Comparison of ENCODE assay signal across 15 cellular contexts in genomic region chr6:31216208-31216898, GRCh38. TPM values are rescaled to one million over a fixed set of nuclear protein-coding genes. Genes with fewer than 3 reads are reported as not detected.
DNase-seq lines count a peak whose midpoint lies in the region; ATAC-seq and TF ChIP-seq lines count a peak whose summit lies in the region.
"Had no signal": no experiment of that assay in that cellular context is flagged by ENCODE, and none has a peak within 500 bp of the region (broad histone marks: within the 10 kb centered on the region; RNA-seq: fewer than 3 reads in every experiment).

No MANE protein-coding gene starts in this region.

- ATAC-seq in natural killer cell = peak in 2 of 3 donors; percentile 18 to 56
- no peak for ATAC-seq in HG03442 (IDR thresholded peaks at IDR 0.05; ENCODE audit: unreplicated experiment)

- no peaks in the 10 kb centered on the region for H3K9me2 ChIP-seq in DOHH2 (replicated peaks; ENCODE audit: control insufficient read depth, low read length)

- intact Hi-C loops in dendritic cell treated with granulocyte-macrophage colony-stimulating factor and Interleukin-4, amounts not matched to agents 40 ng/mL and 50 ng/mL, for 4 days (cut with micrococcal nuclease) = loop anchor here (5.0 kb wide), 1 partner anchor 56 kb away; the partner anchor contains the start of gene HLA-C
- intact Hi-C loops in natural killer cell (cut with micrococcal nuclease) = no loop called here
- intact Hi-C loops in Caco-2 (cut with micrococcal nuclease; ENCODE audit: unreplicated experiment) = no loop called here
- intact Hi-C loops in testis (cut with DNase I; ENCODE audit: low total_unique reads) = no loop called here

- BruUV-seq in Caco-2 (replicated peaks; lab: Mats Ljungman, UMichigan) = no TSS peak

- no peaks in the 10 kb centered on the region for H3K79me2 ChIP-seq in DOHH2 (ENCODE audit: control insufficient read depth, low read length)

- WGBS in testis, 2 donors = 88 to 89% methylated on average over 7 of the region's 7 CpGs

- peaks cover 13% of the 10 kb centered on the region for H3K4me1 Mint-ChIP-seq in dendritic cell treated with granulocyte-macrophage colony-stimulating factor and Interleukin-4, amounts not matched to agents 40 ng/mL and 50 ng/mL, for 4 days (ENCODE audit: low read depth)
- H3K4me1 Mint-ChIP-seq in natural killer cell = peaks cover 0 to 5% of the 10 kb centered on the region in 2 donors
- H3K4me1 Mint-ChIP-seq in Caco-2 (ENCODE audit: low read depth, unreplicated experiment) = no peaks in the 10 kb centered on the region

- H3K36me3 Mint-ChIP-seq in dendritic cell treated with granulocyte-macrophage colony-stimulating factor and Interleukin-4, amounts not matched to agents 40 ng/mL and 50 ng/mL, for 4 days (ENCODE audit: low read depth) = peaks cover 12% of the 10 kb centered on the region
- no peaks in the 10 kb centered on the region for H3K36me3 Mint-ChIP-seq in natural killer cell
- no peaks in the 10 kb centered on the region for H3K36me3 Mint-ChIP-seq in Caco-2 (ENCODE audit: insufficient read depth, unreplicated experiment)

- H3K27ac ChIP-seq in DOHH2 (ENCODE audit: low read depth, low read length) (peak overlapping the region; percentile 4; the same call in 1 of the 2 replicates), testis (no peak overlapping the region)
- H3K27ac ChIP-seq: cardiac muscle cell, SJSA1 had no signal

- H3K27me3 ChIP-seq in DOHH2 (ENCODE audit: control insufficient read depth, low read length) = no peaks in the 10 kb centered on the region
- no peaks in the 10 kb centered on the region for H3K27me3 ChIP-seq in Caco-2 (replicated peaks; ENCODE audit: control insufficient read depth, insufficient read depth, low read length)
- no peaks in the 10 kb centered on the region for H3K27me3 ChIP-seq in testis
- H3K27me3 ChIP-seq: cardiac muscle cell had no signal

- H3K36me3 ChIP-seq in DOHH2 (ENCODE audit: control insufficient read depth, low read length) = no peaks in the 10 kb centered on the region
- H3K36me3 ChIP-seq in Caco-2 (ENCODE audit: control insufficient read depth, insufficient read depth, low read length) = no peaks in the 10 kb centered on the region
- H3K36me3 ChIP-seq in testis (ENCODE audit: low read depth, missing control alignments) = no peaks in the 10 kb centered on the region
- H3K36me3 ChIP-seq: cardiac muscle cell, SJSA1 had no signal

- peaks cover 23% of the 10 kb centered on the region for H3K9me3 Mint-ChIP-seq in dendritic cell treated with granulocyte-macrophage colony-stimulating factor and Interleukin-4, amounts not matched to agents 40 ng/mL and 50 ng/mL, for 4 days
- H3K9me3 Mint-ChIP-seq in natural killer cell (peaks cover 0 to 2% of the 10 kb centered on the region in 2 donors), Caco-2 (ENCODE audit: unreplicated experiment) (no peaks in the 10 kb centered on the region)

- DNase-seq in NB4 (ENCODE audit: low read depth) (peak; percentile 58), natural killer cell (no peak), Caco-2 (no peak), G401 (ENCODE audit: low spot score) (no peak), testis (no peak)
- DNase-seq: activated CD4-positive, alpha-beta T cell treated with anti-CD3 and anti-CD28 coated beads, Interleukin-2, amount 10 ng/mL, durations not matched to agents 7 days and 5 days; activated effector memory CD4-positive, alpha-beta T cell treated with anti-CD3 and anti-CD28 coated beads, Interleukin-2, amount 50 U/mL, for 16 hours; NCI-H345; stimulated activated naive CD4-positive, alpha-beta T cell treated with Interleukin-2 at 50 U/mL for 16 hours had no signal

- no peaks in the 10 kb centered on the region for H3K27me3 Mint-ChIP-seq in dendritic cell treated with granulocyte-macrophage colony-stimulating factor and Interleukin-4, amounts not matched to agents 40 ng/mL and 50 ng/mL, for 4 days
- H3K27me3 Mint-ChIP-seq in natural killer cell (ENCODE audit: low read depth in 2 of 2) = peaks cover 3 to 6% of the 10 kb centered on the region in 2 donors
- H3K27me3 Mint-ChIP-seq in Caco-2 (ENCODE audit: insufficient read depth, unreplicated experiment) = no peaks in the 10 kb centered on the region

- peak overlapping the region; percentile 31 for H3K4me2 ChIP-seq in DOHH2 (ENCODE audit: low read length)

- POLR2A ChIA-PET in Caco-2 (lab: Charles Lee) = no interaction called here

- CTCF ChIA-PET in Caco-2 (lab: Charles Lee) = no interaction called here

- H3K4me1 ChIP-seq in DOHH2 (ENCODE audit: control insufficient read depth, low read length) (peaks cover 18% of the 10 kb centered on the region), Caco-2 (no peaks in the 10 kb centered on the region), testis (no peaks in the 10 kb centered on the region)
- H3K4me1 ChIP-seq: SJSA1 had no signal

- peak overlapping the region; percentile 9 for H3K4me3 Mint-ChIP-seq in dendritic cell treated with granulocyte-macrophage colony-stimulating factor and Interleukin-4, amounts not matched to agents 40 ng/mL and 50 ng/mL, for 4 days
- H3K4me3 Mint-ChIP-seq in natural killer cell (no peak overlapping the region), Caco-2 (ENCODE audit: unreplicated experiment) (no peak overlapping the region)
- H3K4me3 Mint-ChIP-seq: activated CD4-positive, alpha-beta T cell treated with anti-CD3 and anti-CD28 coated beads, Interleukin-2, amount 10 ng/mL, durations not matched to agents 7 days and 5 days had no signal

- H3F3A ChIP-seq in DOHH2 (ENCODE audit: control insufficient read depth, insufficient read depth) = no peaks in the 10 kb centered on the region

- TF ChIP-seq POLR2A in NB4 (IDR thresholded peaks at IDR 0.05; ENCODE audit: extremely low read depth, insufficient read length) (peak; percentile 55), testis (IDR thresholded peaks at IDR 0.05) (no peak)

- H4K20me1 ChIP-seq in DOHH2 (ENCODE audit: control insufficient read depth, insufficient read depth, low read depth, low read length) = no peaks in the 10 kb centered on the region

- H3K9me3 ChIP-seq in DOHH2 (ENCODE audit: control insufficient read depth, insufficient read depth, low read length) (peaks cover 4% of the 10 kb centered on the region; the same call in 1 of the 2 replicates), Caco-2 (no peaks in the 10 kb centered on the region), testis (no peaks in the 10 kb centered on the region)
- H3K9me3 ChIP-seq: SJSA1 had no signal

- H3K4me3 ChIP-seq in DOHH2 (ENCODE audit: low read length) (peak overlapping the region; percentile 29), NB4 (ENCODE audit: low read depth, low read length) (no peak overlapping the region), Caco-2 (ENCODE audit: low read depth, low read length) (no peak overlapping the region), testis (no peak overlapping the region)
- H3K4me3 ChIP-seq: cardiac muscle cell, SJSA1 had no signal

- TF ChIP-seq CTCF in DOHH2 (IDR thresholded peaks at IDR 0.05; ENCODE audit: low read depth, low read length, poor library complexity, severe bottlenecking) = no peak
- TF ChIP-seq CTCF in NB4 (IDR thresholded peaks at IDR 0.05; ENCODE audit: low read depth, low read length) = no peak
- no peak for TF ChIP-seq CTCF in natural killer cell (IDR thresholded peaks at IDR 0.05)
- TF ChIP-seq CTCF in Caco-2 (IDR thresholded peaks at IDR 0.05; ENCODE audit: insufficient read depth in 1 of 2, low read depth in 1 of 2, low read length in 1 of 2, severe bottlenecking in 1 of 2, unreplicated experiment in 1 of 2) = no peak
- TF ChIP-seq CTCF in testis (IDR thresholded peaks at IDR 0.05) = no peak

- in situ Hi-C loops in G401 (cut with HindIII; ENCODE audit: low sequenced_read_pairs) = no loop called here

- peak overlapping the region; percentile 95 for H3K27ac Mint-ChIP-seq in dendritic cell treated with granulocyte-macrophage colony-stimulating factor and Interleukin-4, amounts not matched to agents 40 ng/mL and 50 ng/mL, for 4 days
- H3K27ac Mint-ChIP-seq in natural killer cell (no peak overlapping the region), Caco-2 (ENCODE audit: unreplicated experiment) (no peak overlapping the region)
- H3K27ac Mint-ChIP-seq: activated CD4-positive, alpha-beta T cell treated with anti-CD3 and anti-CD28 coated beads, Interleukin-2, amount 10 ng/mL, durations not matched to agents 7 days and 5 days had no signal

RNA-seq across cellular contexts. Expression of gene POU5F1, which starts 45.9 kb away (rescaled TPM):
- total RNA-seq in natural killer cell = not detected
- total RNA-seq in Caco-2 (2022) = not detected in 2 replicates
- total RNA-seq in G401 (2014; rRNA removed; shearing (Covaris generic)) = 0.18 TPM in 1 of 2 replicates, not detected in the other
- 1 to 10 TPM; 1.3 to 4.2 TPM for total RNA-seq in testis
- polyA plus RNA-seq in testis (ENCODE audit: insufficient read depth, low read depth, low replicate concordance) = 3.0 TPM
- total RNA-seq: M059J, SJSA1 had no signal
- polyA plus RNA-seq: cardiac muscle cell had no signal

RNA-seq across cellular contexts. Expression of gene HLA-C, which starts 55.5 kb away (rescaled TPM):
- total RNA-seq in natural killer cell (1,000 to 10,000 TPM; 2,828 to 3,894 (median 3,245) TPM), Caco-2 (2022) (143 and 149 TPM in 2 replicates), testis (100 to 1,000 TPM; 104 to 135 TPM)
- total RNA-seq in G401 (2014; rRNA removed; shearing (Covaris generic)) = 45.5 and 52.0 TPM in 2 replicates
- 213 TPM for polyA plus RNA-seq in testis (ENCODE audit: insufficient read depth, low read depth, low replicate concordance)

RNA-seq across cellular contexts. Expression of gene TCF19, which starts 58.0 kb away (rescaled TPM):
- total RNA-seq in natural killer cell (10 to 100 TPM in 1 of 3 donors, 1 to 10 TPM in 2; 7.2 to 12.0 (median 9.2) TPM), Caco-2 (2022) (19.3 and 20.3 TPM in 2 replicates), testis (1 to 10 TPM; 3.6 to 3.7 TPM)
- 16.1 and 19.4 TPM in 2 replicates for total RNA-seq in G401 (2014; rRNA removed; shearing (Covaris generic))
- 4.7 TPM for polyA plus RNA-seq in testis (ENCODE audit: insufficient read depth, low read depth, low replicate concordance)

RNA-seq across cellular contexts. Expression of gene CCHCR1, which starts 58.8 kb away (rescaled TPM):
- total RNA-seq in natural killer cell (10 to 100 TPM; 13.0 to 20.7 (median 16.9) TPM), Caco-2 (2022) (37.7 and 43.2 TPM in 2 replicates), testis (10 to 100 TPM; 86.4 to 93.2 TPM)
- 33.6 and 37.5 TPM in 2 replicates for total RNA-seq in G401 (2014; rRNA removed; shearing (Covaris generic))
- 174 TPM for polyA plus RNA-seq in testis (ENCODE audit: insufficient read depth, low read depth, low replicate concordance)

Comparison
In these comparisons a context has a peak if more than half of its experiments do, and no peak if none do; other contexts are left out.
1. RNA of gene HLA-C, which starts 55.5 kb away (total RNA-seq): 2,828 to 3,894 TPM in natural killer cell; 143 to 149 TPM in Caco-2, 104 to 135 TPM in testis and 45.5 to 52.0 TPM in G401; every median in the first group is over 10 times any median in the second.